1 cellular context compared by ENCODE assay signal in genomic region chr16:30052671-30053372, GRCh38.
TF ChIP-seq lines count a peak whose summit lies in the region.

No MANE protein-coding gene starts in this region.

TF ChIP-seq in HEK293, 187 proteins besides CTCF, POLR2A, EP300 and RAD21 (continued from another document and continues in another):
- TF ChIP-seq ZNF138 (tag by site-specific recombination; IDR thresholded peaks at IDR 0.05; ENCODE audit: borderline replicate concordance) (peak; percentile 81; the same call in 1 of the 2 replicates), ZNF140 (tag by site-specific recombination; IDR thresholded peaks at IDR 0.05) (peak; percentile 97; the same call in 1 of the 2 replicates), BCL11B (tag by site-specific recombination; IDR thresholded peaks at IDR 0.05; ENCODE audit: low read depth) (peak; percentile 11; the same call in 1 of the 2 replicates), ZNF623 (tag by site-specific recombination; IDR thresholded peaks at IDR 0.05) (peak; percentile 92), GFI1B (tag by site-specific recombination; IDR thresholded peaks at IDR 0.05) (peak; percentile 76), ZNF529 (tag by site-specific recombination; IDR thresholded peaks at IDR 0.05; ENCODE audit: insufficient replicate concordance) (no peak), ZNF423 (tag by site-specific recombination; IDR thresholded peaks at IDR 0.05) (no peak), KLF8 (tag by site-specific recombination; IDR thresholded peaks at IDR 0.05) (peak; percentile 95), SCRT1 (tag by site-specific recombination; IDR thresholded peaks at IDR 0.05; ENCODE audit: borderline replicate concordance) (no peak), ZBTB17 (tag by site-specific recombination; IDR thresholded peaks at IDR 0.05) (peak; percentile 86), ZNF133 (tag by site-specific recombination; IDR thresholded peaks at IDR 0.05) (0 out of 2 replicates have a peak, but pooled peaks have one; percentile 6), ZNF433 (tag by site-specific recombination; IDR thresholded peaks at IDR 0.05; ENCODE audit: low read depth) (peak; percentile 99; the same call in 1 of the 2 replicates), ZNF48 (tag by site-specific recombination; IDR thresholded peaks at IDR 0.05) (no peak), ZNF214 (tag by site-specific recombination; IDR thresholded peaks at IDR 0.05; ENCODE audit: borderline replicate concordance) (peak; percentile 41; the same call in 1 of the 2 replicates), ZNF558 (tag by site-specific recombination; IDR thresholded peaks at IDR 0.05) (peak; percentile 95), ZNF426 (tag by site-specific recombination; IDR thresholded peaks at IDR 0.05) (peak; percentile 100), KLF7 (tag by site-specific recombination; IDR thresholded peaks at IDR 0.05; ENCODE audit: borderline replicate concordance) (peak; percentile 89), ZNF626 (tag by site-specific recombination; IDR thresholded peaks at IDR 0.05) (no peak), HOXA7 (CRISPR knock-in tag; IDR thresholded peaks at IDR 0.05; ENCODE audit: borderline replicate concordance) (no peak), ZNF560 (tag by site-specific recombination; IDR thresholded peaks at IDR 0.05; ENCODE audit: borderline replicate concordance) (peak; percentile 99), ZNF510 (tag by site-specific recombination; IDR thresholded peaks at IDR 0.05; ENCODE audit: insufficient replicate concordance) (no peak), ZNF639 (tag by site-specific recombination; IDR thresholded peaks at IDR 0.05) (peak; percentile 96), ZNF610 (tag by site-specific recombination; IDR thresholded peaks at IDR 0.05; ENCODE audit: borderline replicate concordance) (peak; percentile 88), ZBTB8A (tag by site-specific recombination; IDR thresholded peaks at IDR 0.05) (peak; percentile 95), SALL2 (tag by site-specific recombination; IDR thresholded peaks at IDR 0.05; ENCODE audit: borderline replicate concordance) (no peak), ZNF155 (tag by site-specific recombination; IDR thresholded peaks at IDR 0.05) (no peak), ZNF223 (tag by site-specific recombination; IDR thresholded peaks at IDR 0.05) (peak; percentile 86), ZBTB20 (tag by site-specific recombination; IDR thresholded peaks at IDR 0.05) (no peak), ZNF239 (tag by site-specific recombination; IDR thresholded peaks at IDR 0.05) (no peak), SCRT2 (tag by site-specific recombination; IDR thresholded peaks at IDR 0.05) (peak; percentile 63), ZNF645 (tag by site-specific recombination; IDR thresholded peaks at IDR 0.05) (no peak), ZBTB48 (tag by site-specific recombination; IDR thresholded peaks at IDR 0.05) (peak; percentile 17; the same call in 1 of the 2 replicates), ZNF366 (tag by site-specific recombination; conservative IDR thresholded peaks at IDR 0.05) (peak; percentile 68), ZNF302 (tag by site-specific recombination; IDR thresholded peaks at IDR 0.05; ENCODE audit: low read depth) (no peak), KLF9 (tag by site-specific recombination; IDR thresholded peaks at IDR 0.05; ENCODE audit: low read depth) (peak; percentile 92), REPIN1 (tag by site-specific recombination; IDR thresholded peaks at IDR 0.05; ENCODE audit: low read depth) (0 out of 2 replicates have a peak, but pooled peaks have one; percentile 64), ZNF449 (tag by site-specific recombination; IDR thresholded peaks at IDR 0.05) (peak; percentile 47; the same call in 1 of the 2 replicates), ZNF776 (tag by site-specific recombination; IDR thresholded peaks at IDR 0.05; ENCODE audit: borderline replicate concordance) (no peak), ZNF76 (tag by site-specific recombination; IDR thresholded peaks at IDR 0.05; ENCODE audit: borderline replicate concordance, low read depth) (peak; percentile 80), GLIS2 (tag by site-specific recombination; IDR thresholded peaks at IDR 0.05) (0 out of 2 replicates have a peak, but pooled peaks have one; percentile 21), ZBTB7A (tag by site-specific recombination; IDR thresholded peaks at IDR 0.05; ENCODE audit: low read depth) (0 out of 2 replicates have a peak, but pooled peaks have one; percentile 57), IKZF3 (tag by site-specific recombination; IDR thresholded peaks at IDR 0.05) (peak; percentile 96), WT1 (tag by site-specific recombination; IDR thresholded peaks at IDR 0.05) (peak; percentile 84), ZBTB49 (tag by site-specific recombination; IDR thresholded peaks at IDR 0.05; ENCODE audit: low read depth) (no peak), ZNF521 (tag by site-specific recombination; IDR thresholded peaks at IDR 0.05) (no peak), ZNF768 (tag by site-specific recombination; IDR thresholded peaks at IDR 0.05) (no peak), ZNF114 (tag by site-specific recombination; IDR thresholded peaks at IDR 0.05) (no peak), ZNF629 (tag by site-specific recombination; IDR thresholded peaks at IDR 0.05) (peak; percentile 92), ZNF335 (tag by site-specific recombination; conservative IDR thresholded peaks at IDR 0.05) (peak; percentile 68), ZBTB21 (tag by site-specific recombination; IDR thresholded peaks at IDR 0.05) (peak; percentile 77; the same call in 1 of the 2 replicates), KLF1 (tag by site-specific recombination; IDR thresholded peaks at IDR 0.05) (peak; percentile 87)
- TF ChIP-seq, protein P1, sequence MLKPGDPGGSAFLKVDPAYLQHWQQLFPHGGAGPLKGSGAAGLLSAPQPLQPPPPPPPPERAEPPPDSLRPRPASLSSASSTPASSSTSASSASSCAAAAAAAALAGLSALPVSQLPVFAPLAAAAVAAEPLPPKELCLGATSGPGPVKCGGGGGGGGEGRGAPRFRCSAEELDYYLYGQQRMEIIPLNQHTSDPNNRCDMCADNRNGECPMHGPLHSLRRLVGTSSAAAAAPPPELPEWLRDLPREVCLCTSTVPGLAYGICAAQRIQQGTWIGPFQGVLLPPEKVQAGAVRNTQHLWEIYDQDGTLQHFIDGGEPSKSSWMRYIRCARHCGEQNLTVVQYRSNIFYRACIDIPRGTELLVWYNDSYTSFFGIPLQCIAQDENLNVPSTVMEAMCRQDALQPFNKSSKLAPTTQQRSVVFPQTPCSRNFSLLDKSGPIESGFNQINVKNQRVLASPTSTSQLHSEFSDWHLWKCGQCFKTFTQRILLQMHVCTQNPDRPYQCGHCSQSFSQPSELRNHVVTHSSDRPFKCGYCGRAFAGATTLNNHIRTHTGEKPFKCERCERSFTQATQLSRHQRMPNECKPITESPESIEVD (tag by site-specific recombination; IDR thresholded peaks at IDR 0.05): no peak
- TF ChIP-seq, protein P2, sequence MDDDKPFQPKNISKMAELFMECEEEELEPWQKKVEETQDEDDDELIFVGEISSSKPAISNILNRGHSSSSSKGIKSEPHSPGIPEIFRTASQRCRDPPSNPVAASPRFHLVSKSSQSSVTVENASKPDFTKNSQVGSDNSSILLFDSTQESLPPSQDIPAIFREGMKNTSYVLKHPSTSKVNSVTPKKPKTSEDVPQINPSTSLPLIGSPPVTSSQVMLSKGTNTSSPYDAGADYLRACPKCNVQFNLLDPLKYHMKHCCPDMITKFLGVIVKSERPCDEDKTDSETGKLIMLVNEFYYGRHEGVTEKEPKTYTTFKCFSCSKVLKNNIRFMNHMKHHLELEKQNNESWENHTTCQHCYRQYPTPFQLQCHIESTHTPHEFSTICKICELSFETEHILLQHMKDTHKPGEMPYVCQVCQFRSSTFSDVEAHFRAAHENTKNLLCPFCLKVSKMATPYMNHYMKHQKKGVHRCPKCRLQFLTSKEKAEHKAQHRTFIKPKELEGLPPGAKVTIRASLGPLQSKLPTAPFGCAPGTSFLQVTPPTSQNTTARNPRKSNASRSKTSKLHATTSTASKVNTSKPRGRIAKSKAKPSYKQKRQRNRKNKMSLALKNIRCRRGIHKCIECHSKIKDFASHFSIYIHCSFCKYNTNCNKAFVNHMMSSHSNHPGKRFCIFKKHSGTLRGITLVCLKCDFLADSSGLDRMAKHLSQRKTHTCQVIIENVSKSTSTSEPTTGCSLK (tag by site-specific recombination; IDR thresholded peaks at IDR 0.05): no peak
- TF ChIP-seq, protein P3, sequence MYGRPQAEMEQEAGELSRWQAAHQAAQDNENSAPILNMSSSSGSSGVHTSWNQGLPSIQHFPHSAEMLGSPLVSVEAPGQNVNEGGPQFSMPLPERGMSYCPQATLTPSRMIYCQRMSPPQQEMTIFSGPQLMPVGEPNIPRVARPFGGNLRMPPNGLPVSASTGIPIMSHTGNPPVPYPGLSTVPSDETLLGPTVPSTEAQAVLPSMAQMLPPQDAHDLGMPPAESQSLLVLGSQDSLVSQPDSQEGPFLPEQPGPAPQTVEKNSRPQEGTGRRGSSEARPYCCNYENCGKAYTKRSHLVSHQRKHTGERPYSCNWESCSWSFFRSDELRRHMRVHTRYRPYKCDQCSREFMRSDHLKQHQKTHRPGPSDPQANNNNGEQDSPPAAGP (tag by site-specific recombination; IDR thresholded peaks at IDR 0.05): peak; percentile 98
- TF ChIP-seq, protein P4, sequence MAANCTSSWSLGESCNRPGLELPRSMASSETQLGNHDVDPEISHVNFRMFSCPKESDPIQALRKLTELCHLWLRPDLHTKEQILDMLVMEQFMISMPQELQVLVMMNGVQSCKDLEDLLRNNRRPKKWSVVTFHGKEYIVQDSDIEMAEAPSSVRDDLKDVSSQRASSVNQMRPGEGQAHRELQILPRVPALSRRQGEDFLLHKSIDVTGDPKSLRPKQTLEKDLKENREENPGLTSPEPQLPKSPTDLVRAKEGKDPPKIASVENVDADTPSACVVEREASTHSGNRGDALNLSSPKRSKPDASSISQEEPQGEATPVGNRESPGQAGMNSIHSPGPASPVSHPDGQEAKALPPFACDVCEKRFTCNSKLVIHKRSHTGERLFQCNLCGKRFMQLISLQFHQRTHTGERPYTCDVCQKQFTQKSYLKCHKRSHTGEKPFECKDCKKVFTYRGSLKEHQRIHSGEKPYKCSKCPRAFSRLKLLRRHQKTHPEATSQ (tag by site-specific recombination; IDR thresholded peaks at IDR 0.05): peak; percentile 66
- TF ChIP-seq, protein P5, sequence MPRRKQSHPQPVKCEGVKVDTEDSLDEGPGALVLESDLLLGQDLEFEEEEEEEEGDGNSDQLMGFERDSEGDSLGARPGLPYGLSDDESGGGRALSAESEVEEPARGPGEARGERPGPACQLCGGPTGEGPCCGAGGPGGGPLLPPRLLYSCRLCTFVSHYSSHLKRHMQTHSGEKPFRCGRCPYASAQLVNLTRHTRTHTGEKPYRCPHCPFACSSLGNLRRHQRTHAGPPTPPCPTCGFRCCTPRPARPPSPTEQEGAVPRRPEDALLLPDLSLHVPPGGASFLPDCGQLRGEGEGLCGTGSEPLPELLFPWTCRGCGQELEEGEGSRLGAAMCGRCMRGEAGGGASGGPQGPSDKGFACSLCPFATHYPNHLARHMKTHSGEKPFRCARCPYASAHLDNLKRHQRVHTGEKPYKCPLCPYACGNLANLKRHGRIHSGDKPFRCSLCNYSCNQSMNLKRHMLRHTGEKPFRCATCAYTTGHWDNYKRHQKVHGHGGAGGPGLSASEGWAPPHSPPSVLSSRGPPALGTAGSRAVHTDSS (tag by site-specific recombination; IDR thresholded peaks at IDR 0.05): no peak
- TF ChIP-seq, protein P6, sequence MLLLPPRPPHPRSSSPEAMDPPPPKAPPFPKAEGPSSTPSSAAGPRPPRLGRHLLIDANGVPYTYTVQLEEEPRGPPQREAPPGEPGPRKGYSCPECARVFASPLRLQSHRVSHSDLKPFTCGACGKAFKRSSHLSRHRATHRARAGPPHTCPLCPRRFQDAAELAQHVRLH (tag by site-specific recombination; IDR thresholded peaks at IDR 0.05): peak; percentile 87; the same call in 1 of the 2 replicates
